Comparison of ENCODE assay signal across 1 cellular context in genomic region chr16:31699601-31700000, GRCh38.
TF ChIP-seq lines count a peak whose summit lies in the region.

No MANE protein-coding gene starts in this region.

TF ChIP-seq in WTC11, 78 proteins besides CTCF, POLR2A, EP300 and RAD21 (continued from another document):
- TF ChIP-seq HMGXB4 (CRISPR knock-in tag; IDR thresholded peaks at IDR 0.05) (no peak), CDX4 (CRISPR knock-in tag; IDR thresholded peaks at IDR 0.05; ENCODE audit: borderline replicate concordance) (no peak), ATF2 (CRISPR knock-in tag; IDR thresholded peaks at IDR 0.05; ENCODE audit: borderline replicate concordance, low read depth) (no peak), AFF4 (CRISPR knock-in tag; IDR thresholded peaks at IDR 0.05; ENCODE audit: borderline replicate concordance) (no peak), ZNF532 (CRISPR knock-in tag; IDR thresholded peaks at IDR 0.05; ENCODE audit: borderline replicate concordance) (no peak), NR1H2 (CRISPR knock-in tag; IDR thresholded peaks at IDR 0.05) (no peak), EMX1 (CRISPR knock-in tag; IDR thresholded peaks at IDR 0.05) (no peak), TEAD1 (CRISPR knock-in tag; IDR thresholded peaks at IDR 0.05) (no peak), NR2C2 (CRISPR knock-in tag; IDR thresholded peaks at IDR 0.05) (no peak), MLX (CRISPR knock-in tag; IDR thresholded peaks at IDR 0.05) (no peak), ETV6 (CRISPR knock-in tag; IDR thresholded peaks at IDR 0.05) (no peak)
